Comparison of ENCODE assay signal across 26 cellular contexts in genomic region chr17:59496178-59496577, GRCh38.
"Had no signal": no experiment of that assay in that cellular context is flagged by ENCODE, and none has a peak within 500 bp of the region (broad histone marks: within the 10 kb centered on the region; RNA-seq: fewer than 3 reads in every experiment).

No MANE protein-coding gene starts in this region.

- H3K36me3 ChIP-seq: colonic mucosa, gastroesophageal sphincter, spleen, tibial nerve, uterus had no signal

- H3K4me3 Mint-ChIP-seq: activated T-cell treated with anti-CD3 and anti-CD28 coated beads, Interleukin-2, amount 50 U/mL, for 24 hours; mesothelial cell of epicardium; naive B cell; T-helper 1 cell treated with Interleukin-12 subunit alpha and Interleukin-12 subunit beta and Interleukin-4 antibody, amounts not matched to agents 30 μg/mL and 1 μg/mL, for 36 hours had no signal

- H3K27ac Mint-ChIP-seq: activated T-cell treated with anti-CD3 and anti-CD28 coated beads, Interleukin-2, amount 50 U/mL, for 24 hours; mesothelial cell of epicardium; naive B cell; T-helper 1 cell treated with Interleukin-12 subunit alpha and Interleukin-12 subunit beta and Interleukin-4 antibody, amounts not matched to agents 30 μg/mL and 1 μg/mL, for 36 hours had no signal

- DNase-seq: activated CD4-positive, alpha-beta T cell treated with anti-CD3 and anti-CD28 coated beads for 4 hours; activated CD4-positive, alpha-beta T cell treated with anti-CD3 and anti-CD28 coated beads, Interleukin-2, amount 50 U/mL, for 4 hours; activated gamma-delta T cell treated with Interleukin-2 at 50 U/mL for 16 hours; activated naive CD4-positive, alpha-beta T cell treated with anti-CD3 and anti-CD28 coated beads, Interleukin-2, amount 50 U/mL, for 16 hours; activated T-cell treated with anti-CD3 and anti-CD28 coated beads, Interleukin-2, amount 50 U/mL, for 24 hours; amniotic stem cell; cerebellar nuclear complex; colonic mucosa; dorsolateral prefrontal cortex; effector memory CD4-positive, alpha-beta T cell; left cardiac atrium; mammary epithelial cell; naive B cell; right cardiac atrium; spleen; stimulated activated naive CD4-positive, alpha-beta T cell; SW 1271; T-helper 9 cell; uterus had no signal

- H3K4me1 Mint-ChIP-seq: naive B cell had no signal

- H3K27ac ChIP-seq: colonic mucosa, hepatocyte, parathyroid adenoma, spleen, tibial nerve, uterus, VCaP had no signal

- H3K27me3 ChIP-seq: colonic mucosa, dorsolateral prefrontal cortex, gastroesophageal sphincter, hepatocyte, spleen, tibial nerve, uterus had no signal

- ATAC-seq: gastroesophageal sphincter, left cardiac atrium, right cardiac atrium had no signal

- H3K4me3 ChIP-seq: colonic mucosa, dorsolateral prefrontal cortex, gastroesophageal sphincter, hepatocyte, spleen, tibial nerve, uterus had no signal

- H3K9me3 ChIP-seq: colonic mucosa, gastroesophageal sphincter, spleen, tibial nerve, uterus had no signal

- H3K36me3 Mint-ChIP-seq: mesothelial cell of epicardium, naive B cell had no signal

- H3K4me1 ChIP-seq: colonic mucosa, spleen, uterus had no signal

- H3K9me3 Mint-ChIP-seq: activated T-cell treated with anti-CD3 and anti-CD28 coated beads, Interleukin-2, amount 50 U/mL, for 24 hours; naive B cell; T-helper 1 cell treated with Interleukin-12 subunit alpha and Interleukin-12 subunit beta and Interleukin-4 antibody, amounts not matched to agents 30 μg/mL and 1 μg/mL, for 36 hours had no signal
